8 cellular contexts compared by ENCODE assay signal in the genomic region with DNA sequence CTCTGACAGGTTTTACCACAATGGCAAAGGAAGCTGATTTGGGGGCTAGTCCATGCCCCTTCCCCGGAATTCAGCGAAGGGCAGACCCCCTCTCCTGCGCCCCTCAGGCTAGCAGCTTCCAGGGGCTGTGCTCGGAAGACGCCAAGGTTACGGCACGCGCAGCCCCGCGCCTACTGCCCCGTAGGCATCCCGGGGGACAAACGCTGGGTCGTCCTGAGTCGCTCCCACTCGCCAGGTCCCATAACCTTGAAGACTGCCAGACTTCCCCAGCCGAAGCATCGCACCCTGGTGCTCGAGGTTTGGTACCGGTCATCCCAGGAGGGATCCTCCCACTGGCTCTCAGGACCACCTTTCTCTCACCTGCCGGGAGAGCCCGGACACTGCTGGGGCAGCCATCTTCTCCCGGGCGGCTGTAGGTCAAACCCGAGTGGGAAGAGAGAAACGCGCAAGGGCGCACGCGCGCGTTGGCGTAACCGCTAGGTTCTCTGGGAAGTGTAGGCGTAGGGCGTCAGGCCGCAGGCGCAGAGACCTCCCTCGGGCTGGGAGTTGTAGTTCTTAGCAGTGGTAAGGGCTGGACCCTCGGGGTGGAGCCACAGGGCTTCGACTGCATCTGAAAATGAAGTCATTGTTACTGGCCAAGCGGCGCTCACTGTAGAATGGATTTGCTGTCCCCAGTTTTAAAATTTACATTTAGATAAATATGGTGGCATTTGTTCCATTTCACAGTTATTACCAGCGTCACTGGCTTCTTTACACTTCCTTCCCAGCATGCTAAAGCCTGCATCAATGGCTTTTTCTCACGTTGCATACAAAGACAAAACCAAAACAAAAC. TPM values are rescaled to one million over a fixed set of nuclear protein-coding genes. Genes with fewer than 3 reads are reported as not detected.
DNase-seq lines count a peak whose midpoint lies in the region; ATAC-seq and TF ChIP-seq lines count a peak whose summit lies in the region.

A gene with protein sequence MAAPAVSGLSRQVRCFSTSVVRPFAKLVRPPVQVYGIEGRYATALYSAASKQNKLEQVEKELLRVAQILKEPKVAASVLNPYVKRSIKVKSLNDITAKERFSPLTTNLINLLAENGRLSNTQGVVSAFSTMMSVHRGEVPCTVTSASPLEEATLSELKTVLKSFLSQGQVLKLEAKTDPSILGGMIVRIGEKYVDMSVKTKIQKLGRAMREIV (minus strand): TSS at position 437 of the 832 bp plus-strand sequence. CDS start 41 bp downstream, at position 396.

- H4K20me1 ChIP-seq in KMS-11 (ENCODE audit: insufficient read depth): no peaks in the 10 kb centered on the region

- TF ChIP-seq CTCF in KMS-11 (conservative IDR thresholded peaks at IDR 0.05; ENCODE audit: low read depth, low read length): no peak
- TF ChIP-seq CTCF in Peyer's patch (IDR thresholded peaks at IDR 0.05): peak in 3 of 6 experiments; percentile 10 to 14 (median 11)

- peak within 1 kb of the TSS; percentile 98 for H2AFZ ChIP-seq in KMS-11 (ENCODE audit: low read depth)

- H3K9ac ChIP-seq in KMS-11: peak within 1 kb of the TSS; percentile 82
- peak within 1 kb of the TSS; percentile 94 for H3K9ac ChIP-seq in mucosa of stomach (ENCODE audit: low read length)

- ATAC-seq in GM21737 (IDR thresholded peaks at IDR 0.05; ENCODE audit: unreplicated experiment): peak; percentile 99

- H3K9me3 ChIP-seq in Peyer's patch (no peaks in the 10 kb centered on the region), esophagus (ENCODE audit: control insufficient read depth in 2 of 2, insufficient read depth in 1 of 2, low read depth in 1 of 2, low read length in 1 of 2) (no peaks in the 10 kb centered on the region), mucosa of stomach (ENCODE audit: control insufficient read depth, low read length) (no peaks in the 10 kb centered on the region)

- DNase-seq in DMS53 treated with DMSO at 0.1 percent for 48 hours (lab: John Stamatoyannopoulos, UW; ENCODE audit: unreplicated experiment): peak; percentile 91
- peak; percentile 93 to 99 (median 96) for DNase-seq in Peyer's patch
- DNase-seq in activated T-cell treated with anti-CD3 and anti-CD28 coated beads, Interleukin-2, amount 50 U/mL, for 48 hours: peak; percentile 97 to 98
- peak; percentile 91 to 92 for DNase-seq in stimulated activated CD8-positive, alpha-beta memory T cell treated with anti-CD3 and anti-CD28 coated beads, Interleukin-7, amount 100 ng/mL, for 1 hour (ENCODE audit: low read depth in 2 of 2)

- H3K4me3 ChIP-seq in KMS-11 (IDR thresholded peaks at IDR 0.05; ENCODE audit: insufficient read depth, low read depth, low read length) (peak within 1 kb of the TSS; percentile 66), Peyer's patch (peak within 1 kb of the TSS; percentile 54 to 96 (median 72)), esophagus (ENCODE audit: low read depth in 1 of 2, low read length in 2 of 2) (peak within 1 kb of the TSS; percentile 93 to 98), mucosa of stomach (ENCODE audit: low read length) (peak within 1 kb of the TSS; percentile 96)

- H3K27me3 ChIP-seq in KMS-11 (ENCODE audit: insufficient read depth, low read depth): no peaks in the 10 kb centered on the region
- H3K27me3 ChIP-seq in Peyer's patch: no peaks in the 10 kb centered on the region
- no peaks in the 10 kb centered on the region for H3K27me3 ChIP-seq in esophagus (ENCODE audit: control insufficient read depth in 1 of 2, insufficient read depth in 2 of 2, low read length in 2 of 2)
- H3K27me3 ChIP-seq in mucosa of stomach (ENCODE audit: control insufficient read depth, insufficient read depth, low read length): no peaks in the 10 kb centered on the region

- H3K4me1 ChIP-seq in KMS-11 (ENCODE audit: low read depth, poor library complexity, severe bottlenecking) (peaks cover 17% of the 10 kb centered on the region), Peyer's patch (peaks cover 0 to 13% (median 0%) of the 10 kb centered on the region in 4 donors), esophagus (ENCODE audit: control insufficient read depth in 2 of 2, insufficient read depth in 2 of 2, low read length in 1 of 2) (no peaks in the 10 kb centered on the region), mucosa of stomach (ENCODE audit: control insufficient read depth, insufficient read depth, low read length) (peaks cover 4% of the 10 kb centered on the region)

- WGBS in esophagus, 2 donors: 1% methylated on average over 45 of the region's 45 CpGs

- H3K36me3 ChIP-seq in KMS-11 (ENCODE audit: insufficient read depth): peaks cover 20% of the 10 kb centered on the region; the same call in 1 of the 2 replicates
- H3K36me3 ChIP-seq in Peyer's patch: peaks cover 0 to 29% (median 0%) of the 10 kb centered on the region in 3 donors
- peaks cover under 1 to 2% of the 10 kb centered on the region in 2 donors for H3K36me3 ChIP-seq in esophagus (ENCODE audit: control insufficient read depth in 2 of 2, insufficient read depth in 2 of 2, low read length in 1 of 2)
- no peaks in the 10 kb centered on the region for H3K36me3 ChIP-seq in mucosa of stomach (ENCODE audit: control insufficient read depth, insufficient read depth, low read length)

- peaks cover 28% of the 10 kb centered on the region for H3K79me2 ChIP-seq in KMS-11 (ENCODE audit: insufficient read depth, low read depth)

- peak within 1 kb of the TSS; percentile 99 for H3K4me2 ChIP-seq in KMS-11

- H3K27ac ChIP-seq in KMS-11 (peak within 1 kb of the TSS; percentile 45), Peyer's patch (peak within 1 kb of the TSS; percentile 76 to 89 (median 82)), esophagus (ENCODE audit: low read depth in 2 of 2, low read length in 1 of 2) (peak within 1 kb of the TSS; percentile 68 to 87)

- peak; percentile 84 to 94 for TF ChIP-seq POLR2A in Peyer's patch (IDR thresholded peaks at IDR 0.05)

RNA-seq across cellular contexts. Expression of the gene that starts here (rescaled TPM):
- total RNA-seq in Peyer's patch: 100 to 1,000 TPM; 178 to 291 (median 203) TPM
- 100 to 1,000 TPM; 246 to 329 TPM for polyA plus RNA-seq in esophagus

Comparison
In these comparisons a context has a peak if more than half of its experiments do, and no peak if none do; other contexts are left out.
1. Peak in every context shown above with its lines: DNase-seq, ATAC-seq, H3K4me3 ChIP-seq and H3K27ac ChIP-seq.